Comparison of ENCODE assay signal across 7 cellular contexts in genomic region chr2:197640571-197641122, GRCh38. TPM values are rescaled to one million over a fixed set of nuclear protein-coding genes. Genes with fewer than 3 reads are reported as not detected.
DNase-seq lines count a peak whose midpoint lies in the region; ATAC-seq and TF ChIP-seq lines count a peak whose summit lies in the region.
"Not testable (repeated sequence)": the region's sequence is repeated elsewhere in the genome, so short reads cannot be mapped to it uniquely, and the experiment has no call there.

No MANE protein-coding gene starts in this region.

- not testable (repeated sequence) for H3K27me3 ChIP-seq in endodermal cell (ENCODE audit: control insufficient read depth, insufficient read depth, low read length, poor library complexity, severe bottlenecking); mesendoderm (ENCODE audit: insufficient read depth, low read length, poor library complexity)

- not testable (repeated sequence) for H3K36me3 ChIP-seq in KOPT-K1 (ENCODE audit: insufficient read depth, low read length); endodermal cell (ENCODE audit: control insufficient read depth, insufficient read depth, low read length); mesendoderm (ENCODE audit: control insufficient read depth, insufficient read depth, low read length)

- H3K79me1 ChIP-seq in mesendoderm (ENCODE audit: low read length) = not testable (repeated sequence)

- H3K9me3 Mint-ChIP-seq in T-cell; activated CD4-positive, alpha-beta T cell treated with anti-CD3 and anti-CD28 coated beads, Interleukin-2, amount 10 ng/mL, durations not matched to agents 24 days and 14 days; activated T-helper 2 cell treated with anti-CD3 and anti-CD28 coated beads, Interferon-gamma antibody, Interleukin-2, Interleukin-4, amounts not matched to agents 10 μg/mL and 5 μg/mL and 100 μg/mL, durations not matched to agents 14 hours and 24 hours and 36 hours; endodermal cell: not testable (repeated sequence)

- CTCF ChIA-PET in T-cell (lab: Charles Lee) = not testable (repeated sequence)

- H3K4me3 ChIP-seq in endodermal cell (ENCODE audit: low read length); mesendoderm (ENCODE audit: low read length): not testable (repeated sequence)

- H3K56ac ChIP-seq in mesendoderm (ENCODE audit: low read length) = peak overlapping the region; percentile 39

- H3K4me3 Mint-ChIP-seq in T-cell (peak overlapping the region in 2 of 3 donors; percentile 67 to 73), endodermal cell (peak overlapping the region; percentile 18)
- peak overlapping the region; percentile 18 for H3K4me3 Mint-ChIP-seq in activated CD4-positive, alpha-beta T cell treated with anti-CD3 and anti-CD28 coated beads, Interleukin-2, amount 10 ng/mL, durations not matched to agents 24 days and 14 days
- peak overlapping the region; percentile 49 for H3K4me3 Mint-ChIP-seq in activated T-helper 2 cell treated with anti-CD3 and anti-CD28 coated beads, Interferon-gamma antibody, Interleukin-2, Interleukin-4, amounts not matched to agents 10 μg/mL and 5 μg/mL and 100 μg/mL, durations not matched to agents 14 hours and 24 hours and 36 hours (ENCODE audit: low read depth)

- peak overlapping the region in 1 of 2 donors; percentile 72 for H3K27ac Mint-ChIP-seq in T-cell
- not testable (repeated sequence) for H3K27ac Mint-ChIP-seq in activated CD4-positive, alpha-beta T cell treated with anti-CD3 and anti-CD28 coated beads, Interleukin-2, amount 10 ng/mL, durations not matched to agents 24 days and 14 days; activated T-helper 2 cell treated with anti-CD3 and anti-CD28 coated beads, Interferon-gamma antibody, Interleukin-2, Interleukin-4, amounts not matched to agents 10 μg/mL and 5 μg/mL and 100 μg/mL, durations not matched to agents 14 hours and 24 hours and 36 hours; endodermal cell

- not testable (repeated sequence) for TF ChIP-seq CTCF in endodermal cell (conservative IDR thresholded peaks at IDR 0.05)

- not testable (repeated sequence) for H3K18ac ChIP-seq in mesendoderm (ENCODE audit: low read length)

- H2BK5ac ChIP-seq in mesendoderm (ENCODE audit: low read length) = not testable (repeated sequence)

- H3K4me1 ChIP-seq in endodermal cell (ENCODE audit: control insufficient read depth, insufficient read depth, low read length); mesendoderm (ENCODE audit: control insufficient read depth, low read depth, low read length): not testable (repeated sequence)

- not testable (repeated sequence) for H3K36me3 Mint-ChIP-seq in T-cell; activated CD4-positive, alpha-beta T cell treated with anti-CD3 and anti-CD28 coated beads, Interleukin-2, amount 10 ng/mL, durations not matched to agents 24 days and 14 days (ENCODE audit: low read depth); activated T-helper 2 cell treated with anti-CD3 and anti-CD28 coated beads, Interferon-gamma antibody, Interleukin-2, Interleukin-4, amounts not matched to agents 10 μg/mL and 5 μg/mL and 100 μg/mL, durations not matched to agents 14 hours and 24 hours and 36 hours (ENCODE audit: low read depth); endodermal cell (ENCODE audit: low read depth)

- not testable (repeated sequence) for H3K4ac ChIP-seq in mesendoderm (ENCODE audit: low read depth, low read length)

- H3K4me1 Mint-ChIP-seq in T-cell; activated CD4-positive, alpha-beta T cell treated with anti-CD3 and anti-CD28 coated beads, Interleukin-2, amount 10 ng/mL, durations not matched to agents 24 days and 14 days; activated T-helper 2 cell treated with anti-CD3 and anti-CD28 coated beads, Interferon-gamma antibody, Interleukin-2, Interleukin-4, amounts not matched to agents 10 μg/mL and 5 μg/mL and 100 μg/mL, durations not matched to agents 14 hours and 24 hours and 36 hours (ENCODE audit: low read depth): not testable (repeated sequence)
- H3K4me1 Mint-ChIP-seq in endodermal cell = peaks cover 12% of the 10 kb centered on the region

- H3K23ac ChIP-seq in mesendoderm (ENCODE audit: low read length) = not testable (repeated sequence)

- WGBS in endodermal cell (ENCODE audit: insufficient coverage in 1 of 2, insufficient read length in 1 of 2), 2 experiments = 92 to 100% methylated on average over 3 to 12 of the region's 19 CpGs
- WGBS in mesendoderm (ENCODE audit: extremely low coverage, insufficient coverage, low lambda C conversion rate) = no CpG with 5 or more reads among the region's 19 CpGs

- peak overlapping the region; percentile 60 for H3K27ac ChIP-seq in KOPT-K1 (ENCODE audit: low read depth, low read length, poor library complexity, severe bottlenecking)
- not testable (repeated sequence) for H3K27ac ChIP-seq in endodermal cell (ENCODE audit: low read depth, low read length); mesendoderm (ENCODE audit: low read depth, low read length)

- H3K27me3 Mint-ChIP-seq in T-cell = peaks cover 8 to 17% of the 10 kb centered on the region in 2 donors
- not testable (repeated sequence) for H3K27me3 Mint-ChIP-seq in activated CD4-positive, alpha-beta T cell treated with anti-CD3 and anti-CD28 coated beads, Interleukin-2, amount 10 ng/mL, durations not matched to agents 24 days and 14 days; activated T-helper 2 cell treated with anti-CD3 and anti-CD28 coated beads, Interferon-gamma antibody, Interleukin-2, Interleukin-4, amounts not matched to agents 10 μg/mL and 5 μg/mL and 100 μg/mL, durations not matched to agents 14 hours and 24 hours and 36 hours (ENCODE audit: low read depth); endodermal cell (ENCODE audit: insufficient read depth)

- POLR2A ChIA-PET in T-cell (lab: Charles Lee) = not testable (repeated sequence)

- not testable (repeated sequence) for H3K4me2 ChIP-seq in mesendoderm (ENCODE audit: low read length)

- not testable (repeated sequence) for H4K5ac ChIP-seq in mesendoderm (ENCODE audit: low read length)

- intact Hi-C loops in activated CD4-positive, alpha-beta T cell treated with anti-CD3 and anti-CD28 coated beads, Interleukin-2, amount 10 ng/mL, durations not matched to agents 24 days and 14 days (cut with micrococcal nuclease) = loop anchor here (2.0 kb wide), 1 partner anchor 36 kb away; no protein-coding TSS in a partner anchor
- intact Hi-C loops in activated T-helper 2 cell treated with anti-CD3 and anti-CD28 coated beads, Interferon-gamma antibody, Interleukin-2, Interleukin-4, amounts not matched to agents 10 μg/mL and 5 μg/mL and 100 μg/mL, durations not matched to agents 14 hours and 24 hours and 36 hours (cut with micrococcal nuclease) = not testable (repeated sequence)

- H2BK120ac ChIP-seq in mesendoderm (ENCODE audit: low read depth, low read length) = not testable (repeated sequence)

- ATAC-seq in T-cell (replicated peaks in 1 of 4) = not testable (repeated sequence)

- H4K8ac ChIP-seq in mesendoderm (ENCODE audit: low read depth, low read length) = not testable (repeated sequence)

- H3K9ac ChIP-seq in endodermal cell (ENCODE audit: extremely low read depth, low read length, poor library complexity, severe bottlenecking); mesendoderm (ENCODE audit: low read length): not testable (repeated sequence)

- DNase-seq in ELF-1 (ENCODE audit: low read depth, low spot score) = peak; percentile 36
- not testable (repeated sequence) for DNase-seq in T-cell; activated CD4-positive, alpha-beta T cell treated with anti-CD3 and anti-CD28 coated beads, Interleukin-2, amount 10 ng/mL, durations not matched to agents 24 days and 14 days; activated T-helper 2 cell treated with anti-CD3 and anti-CD28 coated beads, Interferon-gamma antibody, Interleukin-2, Interleukin-4, amounts not matched to agents 10 μg/mL and 5 μg/mL and 100 μg/mL, durations not matched to agents 14 hours and 24 hours and 36 hours (ENCODE audit: low spot score); endodermal cell; mesendoderm

- H3K79me2 ChIP-seq in mesendoderm (ENCODE audit: control insufficient read depth, insufficient read depth, low read length) = not testable (repeated sequence)

- H3K9me3 ChIP-seq in KOPT-K1 (ENCODE audit: insufficient read depth, low read length, poor library complexity, severe bottlenecking); endodermal cell (ENCODE audit: control insufficient read depth, low read length): not testable (repeated sequence)

- not testable (repeated sequence) for H2BK15ac ChIP-seq in mesendoderm (replicated peaks; ENCODE audit: low read depth)

- H2AK5ac ChIP-seq in mesendoderm (ENCODE audit: low read length) = not testable (repeated sequence)

RNA-seq across cellular contexts. Expression of gene RFTN2, which starts 34.7 kb away (rescaled TPM):
- total RNA-seq in T-cell = under 1 TPM in 2 of 5 donors, not detected in 3; 0.12 to 0.44 TPM
- not detected in 2 replicates for total RNA-seq in activated CD4-positive, alpha-beta T cell treated with anti-CD3 and anti-CD28 coated beads, Interleukin-2, amount 10 ng/mL, durations not matched to agents 24 days and 14 days
- total RNA-seq in activated T-helper 2 cell treated with anti-CD3 and anti-CD28 coated beads, Interferon-gamma antibody, Interleukin-2, Interleukin-4, amounts not matched to agents 10 μg/mL and 5 μg/mL and 100 μg/mL, durations not matched to agents 14 hours and 24 hours and 36 hours = not detected in 2 replicates
- total RNA-seq in endodermal cell = under 1 TPM; 0.55 TPM
- polyA plus RNA-seq in endodermal cell (2013, experiment 1 of 2) = 25.2 TPM
- polyA plus RNA-seq in endodermal cell (2013, experiment 2 of 2) = 19.0 TPM
- polyA plus RNA-seq in mesendoderm (2013, experiment 1 of 2) = 0.42 TPM
- polyA plus RNA-seq in mesendoderm (2013, experiment 2 of 2) = 0.42 TPM

Comparison
In these comparisons a context has a peak if more than half of its experiments do, and no peak if none do; other contexts are left out.
1. H3K4me3 Mint-ChIP-seq: peak in every context shown above with its lines; median percentile 70 in T-cell; 49 in activated T-helper 2 cell treated with anti-CD3 and anti-CD28 coated beads, Interferon-gamma antibody, Interleukin-2, Interleukin-4, amounts not matched to agents 10 μg/mL and 5 μg/mL and 100 μg/mL, durations not matched to agents 14 hours and 24 hours and 36 hours; 18 in activated CD4-positive, alpha-beta T cell treated with anti-CD3 and anti-CD28 coated beads, Interleukin-2, amount 10 ng/mL, durations not matched to agents 24 days and 14 days; 18 in endodermal cell.